23 cellular contexts compared by ENCODE assay signal in the genomic region with DNA sequence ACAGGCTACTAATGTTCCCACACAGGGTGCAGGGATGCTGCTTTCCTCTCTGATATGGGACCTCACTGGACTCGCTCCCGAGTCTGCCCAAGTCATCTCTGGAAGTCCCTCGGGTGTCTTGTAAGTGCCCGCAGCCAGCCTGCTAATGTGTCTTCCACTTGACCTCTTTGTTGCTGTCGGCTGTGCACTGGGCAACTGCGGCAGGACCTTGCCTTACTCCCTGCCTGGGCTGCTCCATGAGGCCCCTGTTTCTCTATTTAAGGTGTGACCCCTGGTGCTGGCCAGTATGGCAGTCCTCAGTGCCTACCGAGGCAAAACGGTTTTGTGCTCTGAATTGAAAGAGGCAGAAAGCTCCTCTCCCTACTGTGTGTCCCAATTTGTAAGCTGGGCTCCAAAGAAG.
DNase-seq lines count a peak whose midpoint lies in the region; ATAC-seq, FAIRE-seq and TF ChIP-seq lines count a peak whose summit lies in the region.
"Had no signal": no experiment of that assay in that cellular context is flagged by ENCODE, and none has a peak within 500 bp of the region (broad histone marks: within the 10 kb centered on the region; RNA-seq: fewer than 3 reads in every experiment).

No MANE protein-coding gene starts in this region.

- no peak for TF ChIP-seq EP300 in A549 (IDR thresholded peaks at IDR 0.05)
- no peak for TF ChIP-seq EP300 in Ishikawa (IDR thresholded peaks at IDR 0.05; ENCODE audit: borderline replicate concordance)

- peak overlapping the region; percentile 99 for H3K27ac ChIP-seq in A549
- H3K27ac ChIP-seq in lower lobe of right lung, result no peak overlapping the region
- no peak overlapping the region for H3K27ac ChIP-seq in effector memory CD4-positive, alpha-beta T cell (ENCODE audit: insufficient read depth, low read length, poor library complexity, severe bottlenecking)
- H3K27ac ChIP-seq in thyroid gland, result no peak overlapping the region
- H3K27ac ChIP-seq: BLaER1, dorsolateral prefrontal cortex, HL-60 had no signal

- H3K36me3 ChIP-seq in lower lobe of right lung, result no peaks in the 10 kb centered on the region
- no peaks in the 10 kb centered on the region for H3K36me3 ChIP-seq in effector memory CD4-positive, alpha-beta T cell (ENCODE audit: control insufficient read depth, insufficient read depth, low read length)
- no peaks in the 10 kb centered on the region for H3K36me3 ChIP-seq in thyroid gland
- H3K36me3 ChIP-seq: BLaER1, sigmoid colon had no signal

- H3K4me3 ChIP-seq in A549 (no peak overlapping the region), lower lobe of right lung (no peak overlapping the region), thyroid gland (replicated peaks in 1 of 3) (no peak overlapping the region)
- no peak overlapping the region for H3K4me3 ChIP-seq in effector memory CD4-positive, alpha-beta T cell (ENCODE audit: insufficient read depth, low read depth, low read length, poor library complexity, severe bottlenecking)
- H3K4me3 ChIP-seq: BLaER1, dorsolateral prefrontal cortex, sigmoid colon had no signal

- DNase-seq in A549 (ENCODE audit: low read depth in 1 of 2, low spot score in 1 of 2), result no peak
- DNase-seq in lower lobe of right lung, result peak; percentile 40
- no peak for DNase-seq in effector memory CD4-positive, alpha-beta T cell
- DNase-seq in thyroid gland, result no peak
- no peak for DNase-seq in UCSD-AML1 (lab: John Stamatoyannopoulos, UW; ENCODE audit: unreplicated experiment)
- DNase-seq: central memory CD4-positive, alpha-beta T cell; dorsolateral prefrontal cortex; foreskin melanocyte; naive thymus-derived CD4-positive, alpha-beta T cell; NCI-H524 treated with DMSO at 0.1 percent for 48 hours; sigmoid colon; stimulated activated CD8-positive, alpha-beta memory T cell treated with anti-CD3 and anti-CD28 coated beads, Interleukin-4, amount 100 ng/mL, for 48 hours; T-helper 1 cell had no signal

- CTCF ChIA-PET in A549 (lab: Yijun Ruan, JAX), result interaction anchor here (0.8 to 4.6 kb wide), 8 partner anchors 8 to 91 kb away, joined by 3 to 27 read pairs (median 4); no protein-coding TSS in a partner anchor

- H3K36me3 Mint-ChIP-seq in activated T-helper 17 cell treated with anti-CD3 and anti-CD28 coated beads, Interleukin-2, amount 50 U/mL, for 72 hours (ENCODE audit: low read depth), result no peaks in the 10 kb centered on the region
- H3K36me3 Mint-ChIP-seq: activated naive CD4-positive, alpha-beta T cell treated with anti-CD3 and anti-CD28 coated beads, Interleukin-2, amount 50 U/mL, for 72 hours; memory B cell; naive thymus-derived CD4-positive, alpha-beta T cell had no signal

- ATAC-seq in A549 (no peak), lower lobe of right lung (no peak), HG03342 (IDR thresholded peaks at IDR 0.05; ENCODE audit: unreplicated experiment) (no peak)
- no peak for ATAC-seq in activated T-helper 17 cell treated with anti-CD3 and anti-CD28 coated beads, Interleukin-2, amount 50 U/mL, for 72 hours (replicated peaks)
- ATAC-seq: activated naive CD4-positive, alpha-beta T cell treated with anti-CD3 and anti-CD28 coated beads, Interleukin-2, amount 50 U/mL, for 72 hours had no signal

- FAIRE-seq in A549 (lab: Jason Lieb, UNC), result no peak
- FAIRE-seq: astrocyte, D721Med, urothelium cell line had no signal

- POLR2A ChIA-PET in A549 (lab: Yijun Ruan, JAX), result interaction anchor here (1.3 to 2.4 kb wide), 2 partner anchors 10 to 18 kb away, joined by 3 to 13 read pairs; no protein-coding TSS in a partner anchor

- TF ChIP-seq RAD21 in A549 (conservative IDR thresholded peaks at IDR 0.05 in 1 of 2, IDR thresholded peaks at IDR 0.05 in 1 of 2), result no peak
- no peak for TF ChIP-seq RAD21 in Ishikawa (IDR thresholded peaks at IDR 0.05; ENCODE audit: low read depth)

- H3K4me1 ChIP-seq in A549, result peaks cover 77% of the 10 kb centered on the region
- H3K4me1 ChIP-seq in lower lobe of right lung, result peaks cover 16% of the 10 kb centered on the region
- H3K4me1 ChIP-seq in effector memory CD4-positive, alpha-beta T cell (ENCODE audit: control insufficient read depth, insufficient read depth, low read length, poor library complexity, severe bottlenecking), result peaks cover under 1% of the 10 kb centered on the region
- H3K4me1 ChIP-seq in thyroid gland, result peaks cover 3 to 13% of the 10 kb centered on the region in 2 donors

- WGBS in A549 (ENCODE audit: missing lambda C conversion rate), result 94% methylated on average over 8 of the region's 8 CpGs
- 85 to 89% methylated on average over 8 of the region's 8 CpGs for WGBS in thyroid gland, 2 donors

- H3K9me3 ChIP-seq in A549 (no peaks in the 10 kb centered on the region), lower lobe of right lung (no peaks in the 10 kb centered on the region), thyroid gland (no peaks in the 10 kb centered on the region)
- no peaks in the 10 kb centered on the region for H3K9me3 ChIP-seq in effector memory CD4-positive, alpha-beta T cell (ENCODE audit: control insufficient read depth, low read length)
- H3K9me3 ChIP-seq: BLaER1, sigmoid colon had no signal

- no peaks in the 10 kb centered on the region for H3K9me3 Mint-ChIP-seq in activated T-helper 17 cell treated with anti-CD3 and anti-CD28 coated beads, Interleukin-2, amount 50 U/mL, for 72 hours
- H3K9me3 Mint-ChIP-seq: activated naive CD4-positive, alpha-beta T cell treated with anti-CD3 and anti-CD28 coated beads, Interleukin-2, amount 50 U/mL, for 72 hours; memory B cell; naive thymus-derived CD4-positive, alpha-beta T cell had no signal

- H3K4me3 Mint-ChIP-seq in activated T-helper 17 cell treated with anti-CD3 and anti-CD28 coated beads, Interleukin-2, amount 50 U/mL, for 72 hours, result no peak overlapping the region
- H3K4me3 Mint-ChIP-seq: memory B cell; naive thymus-derived CD4-positive, alpha-beta T cell had no signal

- H3K4me2 ChIP-seq in A549, result peak overlapping the region; percentile 69; the same call in 2 of the 3 replicates
- H3K4me2 ChIP-seq: BLaER1 had no signal

- no peaks in the 10 kb centered on the region for H3K27me3 ChIP-seq in lower lobe of right lung (ENCODE audit: low read depth)
- H3K27me3 ChIP-seq in effector memory CD4-positive, alpha-beta T cell (replicated peaks; ENCODE audit: control insufficient read depth, insufficient read depth, low read length, poor library complexity, severe bottlenecking), result no peaks in the 10 kb centered on the region
- H3K27me3 ChIP-seq in thyroid gland, result no peaks in the 10 kb centered on the region
- H3K27me3 ChIP-seq: BLaER1, sigmoid colon had no signal

- H3K4me1 Mint-ChIP-seq in activated T-helper 17 cell treated with anti-CD3 and anti-CD28 coated beads, Interleukin-2, amount 50 U/mL, for 72 hours, result peaks cover 28% of the 10 kb centered on the region

- H3K27ac Mint-ChIP-seq in activated T-helper 17 cell treated with anti-CD3 and anti-CD28 coated beads, Interleukin-2, amount 50 U/mL, for 72 hours, result peak overlapping the region; percentile 22
- H3K27ac Mint-ChIP-seq: memory B cell had no signal

- TF ChIP-seq CTCF in A549 (IDR thresholded peaks at IDR 0.05), result no peak
- no peak for TF ChIP-seq CTCF in lower lobe of right lung (IDR thresholded peaks at IDR 0.05)
- TF ChIP-seq CTCF in thyroid gland (IDR thresholded peaks at IDR 0.05), result no peak

- TF ChIP-seq POLR2A in A549 (IDR thresholded peaks at IDR 0.05; ENCODE audit: low read length), result no peak
- no peak for TF ChIP-seq POLR2A in thyroid gland (IDR thresholded peaks at IDR 0.05)

- intact Hi-C loops in lower lobe of right lung (cut with DNase I) (no loop called here), thyroid gland (cut with DNase I) (no loop called here)

- H3K27me3 Mint-ChIP-seq in activated T-helper 17 cell treated with anti-CD3 and anti-CD28 coated beads, Interleukin-2, amount 50 U/mL, for 72 hours, result no peaks in the 10 kb centered on the region

TF ChIP-seq in A549, 52 proteins besides CTCF, POLR2A, EP300 and RAD21:
- TF ChIP-seq ZSCAN20 (CRISPR knock-in tag; IDR thresholded peaks at IDR 0.05) (peak; percentile 56; the same call in 1 of the 2 replicates), SREBF2 (IDR thresholded peaks at IDR 0.05) (no peak)

TF ChIP-seq in Ishikawa, 13 proteins besides CTCF, POLR2A, EP300 and RAD21:
- TF ChIP-seq TAF1 (IDR thresholded peaks at IDR 0.05; ENCODE audit: low read depth) (0 out of 2 replicates have a peak, but pooled peaks have one; percentile 1), ZBTB7A (IDR thresholded peaks at IDR 0.05; ENCODE audit: low read depth) (no peak)

Comparison
In these comparisons a context has a peak if more than half of its experiments do, and no peak if none do; other contexts are left out.
1. H3K27ac ChIP-seq: peak in A549 (2 of 2); none in lower lobe of right lung (single experiment), effector memory CD4-positive, alpha-beta T cell (single experiment) and thyroid gland (0 of 3).